1 cellular context compared by ENCODE assay signal in the genomic region with DNA sequence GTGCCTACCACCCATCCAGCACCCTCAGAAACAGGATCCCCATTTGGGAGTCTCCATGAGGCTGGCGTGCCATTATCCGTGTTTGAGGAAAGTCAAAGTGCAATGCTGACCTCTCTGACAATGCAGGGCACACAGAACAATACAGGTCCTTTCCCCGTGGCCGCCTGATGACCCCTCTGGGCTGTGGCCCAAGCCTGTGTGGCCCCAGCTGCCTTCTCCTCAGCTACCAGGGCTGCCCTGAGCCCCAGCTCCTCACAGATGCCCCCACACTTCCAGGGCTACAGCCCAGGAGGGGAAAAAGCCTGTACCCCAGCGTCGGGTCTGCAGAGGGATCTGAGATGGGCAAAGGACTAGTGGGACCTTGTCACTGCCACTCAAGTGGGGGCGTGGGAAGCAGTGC.
TF ChIP-seq lines count a peak whose summit lies in the region.

No MANE protein-coding gene starts in this region.

TF ChIP-seq in H1, 55 proteins besides CTCF, POLR2A, EP300 and RAD21:
- no peak for TF ChIP-seq POLR2AphosphoS5 (IDR thresholded peaks at IDR 0.05; ENCODE audit: low read depth, low read length)
- no peak for TF ChIP-seq MAX (IDR thresholded peaks at IDR 0.05)
- no peak for TF ChIP-seq RXRA (IDR thresholded peaks at IDR 0.05; ENCODE audit: insufficient read depth, low read depth, low read length)
- no peak for TF ChIP-seq BRCA1 (IDR thresholded peaks at IDR 0.05; ENCODE audit: low read depth, low read length)
- no peak for TF ChIP-seq SP1 (IDR thresholded peaks at IDR 0.05; ENCODE audit: low read depth, low read length)
- TF ChIP-seq BCL11A (IDR thresholded peaks at IDR 0.05; ENCODE audit: low read depth in 2 of 2, low read length in 2 of 2): no peak
- TF ChIP-seq TAF7 (optimal IDR thresholded peaks at IDR 0.05; ENCODE audit: borderline replicate concordance, low read depth, low read length): no peak
- TF ChIP-seq ZNF274 (IDR thresholded peaks at IDR 0.05; ENCODE audit: borderline replicate concordance, extremely low read depth, low read length): no peak
- no peak for TF ChIP-seq NRF1 (IDR thresholded peaks at IDR 0.05; ENCODE audit: low read depth, low read length)
- TF ChIP-seq EGR1 (IDR thresholded peaks at IDR 0.05; ENCODE audit: borderline replicate concordance, low read depth, low read length): no peak
- TF ChIP-seq CHD7 (IDR thresholded peaks at IDR 0.05; ENCODE audit: insufficient replicate concordance, low read length): no peak
- no peak for TF ChIP-seq MAFK (IDR thresholded peaks at IDR 0.05; ENCODE audit: low read depth, low read length)
- TF ChIP-seq HDAC6 (IDR thresholded peaks at IDR 0.05; ENCODE audit: low read depth, low read length): no peak
- TF ChIP-seq, protein P1, sequence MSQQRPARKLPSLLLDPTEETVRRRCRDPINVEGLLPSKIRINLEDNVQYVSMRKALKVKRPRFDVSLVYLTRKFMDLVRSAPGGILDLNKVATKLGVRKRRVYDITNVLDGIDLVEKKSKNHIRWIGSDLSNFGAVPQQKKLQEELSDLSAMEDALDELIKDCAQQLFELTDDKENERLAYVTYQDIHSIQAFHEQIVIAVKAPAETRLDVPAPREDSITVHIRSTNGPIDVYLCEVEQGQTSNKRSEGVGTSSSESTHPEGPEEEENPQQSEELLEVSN (IDR thresholded peaks at IDR 0.05): no peak
